1 cellular context compared by ENCODE assay signal in genomic region chr3:9934235-9934621, GRCh38.
A peak's percentile ranks its signal among the peaks of the same experiment; 100 is the strongest.
TF ChIP-seq lines count a peak whose summit lies in the region.

No MANE protein-coding gene starts in this region.

TF ChIP-seq in GM12878, 131 proteins besides CTCF, POLR2A, EP300 and RAD21:
- TF ChIP-seq RAD51 (IDR thresholded peaks at IDR 0.05) (no peak), PML (IDR thresholded peaks at IDR 0.05; ENCODE audit: low read length) (0 out of 2 replicates have a peak, but pooled peaks have one; percentile 15), ATF2 (IDR thresholded peaks at IDR 0.05; ENCODE audit: low read length) (no peak), MEF2B (IDR thresholded peaks at IDR 0.05; ENCODE audit: partially characterized antibody, poor library complexity, severe bottlenecking) (no peak), YY1 (IDR thresholded peaks at IDR 0.05; ENCODE audit: low read depth, low read length) (peak; percentile 75), ZBTB40 (IDR thresholded peaks at IDR 0.05; ENCODE audit: borderline replicate concordance) (no peak), HDGF (IDR thresholded peaks at IDR 0.05) (0 out of 2 replicates have a peak, but pooled peaks have one; percentile 1), SIN3A (IDR thresholded peaks at IDR 0.05; ENCODE audit: low read depth, low read length) (no peak)
TF ChIP-seq in GM12878: peak in this region for 3.
